In the genomic region with DNA sequence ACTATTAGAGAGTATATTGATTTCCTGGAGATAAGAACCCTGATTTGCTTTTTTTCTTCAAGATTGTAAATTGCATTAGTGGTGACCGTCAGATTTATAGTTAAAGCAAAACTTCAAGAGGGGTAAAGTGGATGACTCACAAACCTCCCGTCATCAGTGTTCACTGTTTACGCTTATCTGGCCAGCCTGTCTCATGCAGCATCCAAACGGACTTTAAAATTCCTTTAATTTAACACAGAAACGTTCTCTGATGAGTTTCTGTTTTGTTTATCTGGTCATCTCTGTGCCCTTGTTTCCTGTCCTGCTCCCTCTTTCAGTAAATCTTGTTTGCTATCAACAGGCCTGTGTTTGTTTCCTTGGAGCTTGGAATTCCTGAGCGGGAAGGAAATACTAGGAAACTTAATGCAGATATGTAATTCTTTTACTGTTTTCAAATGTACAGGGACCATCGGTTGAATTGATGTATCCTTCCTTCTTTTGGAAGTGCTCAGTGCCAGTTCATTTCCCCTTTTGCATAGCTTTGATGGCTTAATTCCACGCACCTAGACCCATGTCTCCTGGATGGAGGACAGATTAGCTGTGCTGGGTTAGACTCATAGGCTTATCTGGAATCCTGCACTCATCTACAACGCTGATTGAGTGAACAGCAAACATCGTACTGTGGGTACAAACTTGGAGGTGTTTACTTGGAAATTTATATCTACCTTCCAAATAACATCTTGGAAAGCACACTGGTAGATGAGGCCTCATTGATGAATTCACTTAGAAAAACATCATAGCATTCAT, we compare ENCODE assay signal across 12 cellular contexts. TPM values are rescaled to one million over a fixed set of nuclear protein-coding genes. Genes with fewer than 3 reads are reported as not detected.
DNase-seq lines count a peak whose midpoint lies in the region; TF ChIP-seq lines count a peak whose summit lies in the region.
"Had no signal": no experiment of that assay in that cellular context is flagged by ENCODE, and none has a peak within 500 bp of the region (broad histone marks: within the 10 kb centered on the region; RNA-seq: fewer than 3 reads in every experiment).

No MANE protein-coding gene starts in this region.

- intact Hi-C loops in thyroid gland (cut with DNase I): no loop called here

- H3K4me3 ChIP-seq in HEK293 (ENCODE audit: low read depth, low read length): no peak overlapping the region
- 0 out of 2 replicates have a peak overlapping the region, but pooled peaks have one; percentile 5 for H3K4me3 ChIP-seq in WI38 (ENCODE audit: low read depth, low read length)
- H3K4me3 ChIP-seq in thyroid gland (replicated peaks in 1 of 3): no peak overlapping the region
- H3K4me3 ChIP-seq: heart right ventricle had no signal

- H3K27ac ChIP-seq in HEK293 (ENCODE audit: extremely low read depth, low read depth, low read length): no peak overlapping the region
- H3K27ac ChIP-seq in substantia nigra (ENCODE audit: low read depth, low read length, poor library complexity, severe bottlenecking): peak overlapping the region; percentile 39
- no peak overlapping the region for H3K27ac ChIP-seq in thyroid gland

- no peaks in the 10 kb centered on the region for H3K9me3 ChIP-seq in HEK293 (ENCODE audit: control insufficient read depth, insufficient read depth, low read depth, low read length)
- no peaks in the 10 kb centered on the region for H3K9me3 ChIP-seq in thyroid gland

- CTCF ChIA-PET in HEK293 (lab: Yijun Ruan, JAX): interaction anchor here (0.6 to 1.4 kb wide), 4 partner anchors 9 to 141 kb away, joined by 3 to 4 read pairs (median 3); no protein-coding TSS in a partner anchor

- POLR2A ChIA-PET in HEK293 (lab: Yijun Ruan, JAX): no interaction called here

- no peaks in the 10 kb centered on the region for H3K36me3 ChIP-seq in HEK293 (ENCODE audit: control insufficient read depth in 2 of 2, insufficient read depth in 1 of 2, low read length in 2 of 2)
- no peaks in the 10 kb centered on the region for H3K36me3 ChIP-seq in thyroid gland

- TF ChIP-seq CTCF in HEK293 (tag by site-specific recombination; IDR thresholded peaks at IDR 0.05) (no peak), WI38 (IDR thresholded peaks at IDR 0.05; ENCODE audit: low read depth, low read length) (no peak), thyroid gland (IDR thresholded peaks at IDR 0.05) (no peak)

- no peaks in the 10 kb centered on the region for H3K27me3 ChIP-seq in thyroid gland
- H3K27me3 ChIP-seq: heart right ventricle had no signal

- WGBS in thyroid gland, 2 donors: 46 to 57% methylated on average over 10 of the region's 10 CpGs

- DNase-seq in glomerular visceral epithelial cell (ENCODE audit: extremely low spot score): peak; percentile 42
- no peak for DNase-seq in substantia nigra (lab: John Stamatoyannopoulos, UW)
- no peak for DNase-seq in thyroid gland
- no peak for DNase-seq in SW 1271 (lab: John Stamatoyannopoulos, UW)
- DNase-seq in SHP77 (lab: John Stamatoyannopoulos, UW): no peak
- DNase-seq: activated T-cell treated with anti-CD3 and anti-CD28 coated beads, Interleukin-2, amount 50 U/mL, for 72 hours; heart right ventricle; NCI-H1436 treated with DMSO at 0.1 percent for 48 hours; T1000 had no signal

- H3K4me1 ChIP-seq in HEK293 (ENCODE audit: control insufficient read depth, insufficient read depth, low read length) (peaks cover 3% of the 10 kb centered on the region; the same call in 1 of the 2 replicates), thyroid gland (peaks cover 0 to 9% of the 10 kb centered on the region in 2 donors)

- TF ChIP-seq POLR2A in thyroid gland (IDR thresholded peaks at IDR 0.05): no peak

TF ChIP-seq in HEK293, 187 proteins besides CTCF, POLR2A, EP300 and RAD21:
- TF ChIP-seq ZNF837 (tag by site-specific recombination; IDR thresholded peaks at IDR 0.05) (no peak), GLIS1 (tag by site-specific recombination; IDR thresholded peaks at IDR 0.05) (peak; percentile 29; the same call in 1 of the 2 replicates), ZNF24 (tag by site-specific recombination; IDR thresholded peaks at IDR 0.05) (no peak), OSR2 (tag by site-specific recombination; IDR thresholded peaks at IDR 0.05) (0 out of 2 replicates have a peak, but pooled peaks have one; percentile 10), GFI1B (tag by site-specific recombination; IDR thresholded peaks at IDR 0.05) (peak; percentile 84; the same call in 1 of the 2 replicates), ZNF629 (tag by site-specific recombination; IDR thresholded peaks at IDR 0.05) (peak; percentile 75), ZBTB21 (tag by site-specific recombination; IDR thresholded peaks at IDR 0.05) (0 out of 2 replicates have a peak, but pooled peaks have one; percentile 19), SP3 (tag by site-specific recombination; IDR thresholded peaks at IDR 0.05) (no peak), ZNF660 (tag by site-specific recombination; IDR thresholded peaks at IDR 0.05) (0 out of 2 replicates have a peak, but pooled peaks have one; percentile 38)
- TF ChIP-seq, protein P1, sequence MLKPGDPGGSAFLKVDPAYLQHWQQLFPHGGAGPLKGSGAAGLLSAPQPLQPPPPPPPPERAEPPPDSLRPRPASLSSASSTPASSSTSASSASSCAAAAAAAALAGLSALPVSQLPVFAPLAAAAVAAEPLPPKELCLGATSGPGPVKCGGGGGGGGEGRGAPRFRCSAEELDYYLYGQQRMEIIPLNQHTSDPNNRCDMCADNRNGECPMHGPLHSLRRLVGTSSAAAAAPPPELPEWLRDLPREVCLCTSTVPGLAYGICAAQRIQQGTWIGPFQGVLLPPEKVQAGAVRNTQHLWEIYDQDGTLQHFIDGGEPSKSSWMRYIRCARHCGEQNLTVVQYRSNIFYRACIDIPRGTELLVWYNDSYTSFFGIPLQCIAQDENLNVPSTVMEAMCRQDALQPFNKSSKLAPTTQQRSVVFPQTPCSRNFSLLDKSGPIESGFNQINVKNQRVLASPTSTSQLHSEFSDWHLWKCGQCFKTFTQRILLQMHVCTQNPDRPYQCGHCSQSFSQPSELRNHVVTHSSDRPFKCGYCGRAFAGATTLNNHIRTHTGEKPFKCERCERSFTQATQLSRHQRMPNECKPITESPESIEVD (tag by site-specific recombination; IDR thresholded peaks at IDR 0.05): peak; percentile 69

RNA-seq across cellular contexts. Expression of a gene that starts 21.3 kb away (rescaled TPM):
- total RNA-seq in thyroid gland: 10 to 100 TPM; 16.8 to 25.0 (median 19.4) TPM

RNA-seq across cellular contexts. Expression of a gene that starts 35.5 kb away (rescaled TPM):
- not detected for total RNA-seq in thyroid gland
- total RNA-seq: activated T-cell treated with anti-CD3 and anti-CD28 coated beads, Interleukin-2, amount 50 U/mL, for 72 hours; heart right ventricle; sciatic nerve had no signal
